22 cellular contexts compared by ENCODE assay signal in genomic region chr20:3514012-3514642, GRCh38. TPM values are rescaled to one million over a fixed set of nuclear protein-coding genes. Genes with fewer than 3 reads are reported as not detected.
A peak's percentile ranks its signal among the peaks of the same experiment; 100 is the strongest.
DNase-seq lines count a peak whose midpoint lies in the region; ATAC-seq, FAIRE-seq and TF ChIP-seq lines count a peak whose summit lies in the region.
"Had no signal": no experiment of that assay in that cellular context is flagged by ENCODE, and none has a peak within 500 bp of the region (broad histone marks: within the 10 kb centered on the region; RNA-seq: fewer than 3 reads in every experiment).

No MANE protein-coding gene starts in this region.

- WGBS in HepG2 (ENCODE audit: low lambda C conversion rate): 98% methylated on average over 3 of the region's 3 CpGs
- WGBS in right lobe of liver (ENCODE audit: insufficient coverage, low coverage, low lambda C conversion rate, missing lambda C conversion rate): 75% methylated on average over 3 of the region's 3 CpGs
- WGBS in K562 (ENCODE audit: insufficient coverage, low coverage, missing lambda C conversion rate): 72% methylated on average over 3 of the region's 3 CpGs

- H3K27me3 Mint-ChIP-seq in mesothelial cell of epicardium (ENCODE audit: low read depth): no peaks in the 10 kb centered on the region
- no peaks in the 10 kb centered on the region for H3K27me3 Mint-ChIP-seq in activated naive CD8-positive, alpha-beta T cell treated with anti-CD3 and anti-CD28 coated beads, Interleukin-2, amount 50 U/mL, for 24 hours
- H3K27me3 Mint-ChIP-seq: CD4-positive, alpha-beta memory T cell had no signal

- peak overlapping the region; percentile 43 for H3K27ac Mint-ChIP-seq in mesothelial cell of epicardium
- H3K27ac Mint-ChIP-seq in activated naive CD8-positive, alpha-beta T cell treated with anti-CD3 and anti-CD28 coated beads, Interleukin-2, amount 50 U/mL, for 24 hours: no peak overlapping the region
- H3K27ac Mint-ChIP-seq: CD4-positive, alpha-beta memory T cell; GM23338; HFFc6 had no signal

- peaks cover 3% of the 10 kb centered on the region for H3K36me3 Mint-ChIP-seq in mesothelial cell of epicardium
- H3K36me3 Mint-ChIP-seq in activated naive CD8-positive, alpha-beta T cell treated with anti-CD3 and anti-CD28 coated beads, Interleukin-2, amount 50 U/mL, for 24 hours (ENCODE audit: low read depth): peaks cover 4% of the 10 kb centered on the region

- TF ChIP-seq RAD21 in HepG2 (CRISPR knock-in tag; IDR thresholded peaks at IDR 0.05): no peak
- no peak for TF ChIP-seq RAD21 in K562 (CRISPR knock-in tag; conservative IDR thresholded peaks at IDR 0.05 in 1 of 2, IDR thresholded peaks at IDR 0.05 in 1 of 2)

- H2AFZ ChIP-seq in HepG2 (ENCODE audit: low read length) (no peak overlapping the region), K562 (ENCODE audit: low read depth, low read length) (no peak overlapping the region)
- H2AFZ ChIP-seq: GM23338 had no signal

- H3K4me2 ChIP-seq in HepG2 (ENCODE audit: low read depth, low read length) (no peak overlapping the region), K562 (ENCODE audit: insufficient read depth, low read length) (no peak overlapping the region)
- H3K4me2 ChIP-seq: GM23338 had no signal

- peaks cover 38% of the 10 kb centered on the region for H3K4me1 ChIP-seq in HepG2 (ENCODE audit: insufficient read depth, low read length)
- peaks cover 0 to 40% (median 16%) of the 10 kb centered on the region in 4 donors for H3K4me1 ChIP-seq in right lobe of liver
- no peaks in the 10 kb centered on the region for H3K4me1 ChIP-seq in K562 (replicated peaks in 1 of 2; ENCODE audit: control insufficient read depth in 2 of 2, insufficient read depth in 2 of 2, low read length in 2 of 2)
- H3K4me1 ChIP-seq: HAP-1 had no signal

- H3K9ac ChIP-seq in HepG2 (ENCODE audit: insufficient read depth, low read depth, low read length) (no peak overlapping the region), K562 (ENCODE audit: insufficient read depth in 1 of 2, low read depth in 2 of 2, low read length in 2 of 2) (no peak overlapping the region)

- H3K9me3 ChIP-seq in HepG2 (ENCODE audit: low read length) (no peaks in the 10 kb centered on the region), right lobe of liver (no peaks in the 10 kb centered on the region), K562 (replicated peaks; ENCODE audit: control insufficient read depth, insufficient read depth, low read depth, low read length) (no peaks in the 10 kb centered on the region)
- H3K9me3 ChIP-seq: HAP-1 had no signal

- H3K4me3 Mint-ChIP-seq in mesothelial cell of epicardium: no peak overlapping the region
- H3K4me3 Mint-ChIP-seq in activated naive CD8-positive, alpha-beta T cell treated with anti-CD3 and anti-CD28 coated beads, Interleukin-2, amount 50 U/mL, for 24 hours: no peak overlapping the region
- H3K4me3 Mint-ChIP-seq: CD4-positive, alpha-beta memory T cell; GM23338; HFFc6 had no signal

- no TSS peak for BruUV-seq in HepG2 (replicated peaks; lab: Mats Ljungman, UMichigan)
- no TSS peak for BruUV-seq in K562 (replicated peaks; lab: Mats Ljungman, UMichigan)

- H3K27me3 ChIP-seq in HepG2 (ENCODE audit: control insufficient read depth in 1 of 2, insufficient read depth in 2 of 2, low read length in 2 of 2) (no peaks in the 10 kb centered on the region), right lobe of liver (no peaks in the 10 kb centered on the region), K562 (ENCODE audit: control insufficient read depth in 2 of 2, insufficient read depth in 2 of 2, low read length in 2 of 2) (no peaks in the 10 kb centered on the region)

- H3K36me3 ChIP-seq in HepG2 (replicated peaks in 1 of 2; ENCODE audit: control insufficient read depth in 1 of 2, insufficient read depth in 2 of 2, low read length in 2 of 2) (no peaks in the 10 kb centered on the region), right lobe of liver (no peaks in the 10 kb centered on the region), K562 (ENCODE audit: control insufficient read depth, insufficient read depth, low read length) (no peaks in the 10 kb centered on the region)
- H3K36me3 ChIP-seq: HAP-1 had no signal

- H3K4me3 ChIP-seq in HepG2 (replicated peaks in 1 of 3; ENCODE audit: insufficient read depth in 1 of 3, low read depth in 2 of 3, low read length in 3 of 3) (no peak overlapping the region), right lobe of liver (no peak overlapping the region), K562 (no peak overlapping the region), fibroblast of villous mesenchyme (ENCODE audit: low read depth, low read length) (no peak overlapping the region)
- H3K4me3 ChIP-seq: GM23338, HAP-1 had no signal

- no peak for TF ChIP-seq POLR2A in HepG2 (IDR thresholded peaks at IDR 0.05; ENCODE audit: insufficient read depth in 1 of 2, low read depth in 2 of 2, low read length in 2 of 2)
- no peak for TF ChIP-seq POLR2A in right lobe of liver (IDR thresholded peaks at IDR 0.05)
- no peak for TF ChIP-seq POLR2A in K562 (conservative IDR thresholded peaks at IDR 0.05)

- H3K9me3 Mint-ChIP-seq in mesothelial cell of epicardium: peaks cover under 1% of the 10 kb centered on the region
- H3K9me3 Mint-ChIP-seq in activated naive CD8-positive, alpha-beta T cell treated with anti-CD3 and anti-CD28 coated beads, Interleukin-2, amount 50 U/mL, for 24 hours: peaks cover 4% of the 10 kb centered on the region
- H3K9me3 Mint-ChIP-seq: GM23338, HFFc6 had no signal

- intact Hi-C loops in HepG2 (cut with micrococcal nuclease; ENCODE audit: unreplicated experiment) (loop anchor here (5.0 kb wide), 1 partner anchor 42 kb away; the partner anchor contains the start of gene ATRN), right lobe of liver (cut with DNase I) (no loop called here), K562 (cut with micrococcal nuclease) (no loop called here)

- POLR2A ChIA-PET in HepG2 (lab: Yijun Ruan, JAX): no interaction called here
- POLR2A ChIA-PET in K562 (lab: Yijun Ruan, JAX): no interaction called here

- FAIRE-seq in HepG2 (lab: Jason Lieb, UNC): no peak
- FAIRE-seq in K562 (lab: Jason Lieb, UNC): no peak
- FAIRE-seq: A204.1, GM18507, H54 had no signal

- in situ Hi-C loops in HepG2 (cut with HindIII; ENCODE audit: extremely low pct_ligation_motif_present, low pct_unique_long_range_greater_than_20kb) (no loop called here), K562 (cut with MboI) (no loop called here)

- no peak for DNase-seq in HepG2 (ENCODE audit: low spot score)
- no peak for DNase-seq in right lobe of liver
- no peak for DNase-seq in K562 (ENCODE audit: extremely low read depth in 1 of 4, low spot score in 3 of 4)
- DNase-seq in fibroblast of villous mesenchyme (ENCODE audit: low read depth): peak; percentile 31
- no peak for DNase-seq in mesothelial cell of epicardium (ENCODE audit: low spot score in 2 of 2, unreplicated experiment in 2 of 2)
- no peak for DNase-seq in activated naive CD8-positive, alpha-beta T cell treated with anti-CD3 and anti-CD28 coated beads, Interleukin-2, amount 50 U/mL, for 24 hours
- DNase-seq in NCI-H446 treated with DMSO at 0.1 percent for 48 hours (lab: John Stamatoyannopoulos, UW): no peak
- DNase-seq in globus pallidus (ENCODE audit: low spot score): no peak
- DNase-seq: C1 segment of cervical spinal cord; Calu3; CD4-positive, alpha-beta memory T cell; COR-L47; DMS53; DMS79 treated with DMSO at 0.1 percent for 48 hours; GF-D8; HFFc6 had no signal

- TF ChIP-seq CTCF in HepG2 (CRISPR knock-in tag; IDR thresholded peaks at IDR 0.05) (no peak), right lobe of liver (IDR thresholded peaks at IDR 0.05) (no peak), K562 (IDR thresholded peaks at IDR 0.05 in 2 of 3, conservative IDR thresholded peaks at IDR 0.05 in 1 of 3; ENCODE audit: insufficient read depth in 2 of 3, low read depth in 1 of 3, low read length in 3 of 3) (no peak), fibroblast of villous mesenchyme (IDR thresholded peaks at IDR 0.05; ENCODE audit: insufficient read depth, low read depth, low read length) (no peak), mesothelial cell of epicardium (IDR thresholded peaks at IDR 0.05; ENCODE audit: unreplicated experiment) (no peak)

- CTCF ChIA-PET in HepG2 (lab: Yijun Ruan, JAX; ENCODE audit: low intra/inter-chr PET ratio, low total read pairs) (no interaction called here), K562 (lab: Yijun Ruan, JAX; ENCODE audit: low intra/inter-chr PET ratio) (no interaction called here)

- peaks cover 13% of the 10 kb centered on the region for H3K4me1 Mint-ChIP-seq in mesothelial cell of epicardium
- peaks cover 1% of the 10 kb centered on the region for H3K4me1 Mint-ChIP-seq in activated naive CD8-positive, alpha-beta T cell treated with anti-CD3 and anti-CD28 coated beads, Interleukin-2, amount 50 U/mL, for 24 hours
- H3K4me1 Mint-ChIP-seq: GM23338 had no signal

- H3K9me1 ChIP-seq in K562 (ENCODE audit: control insufficient read depth, insufficient read depth, low read length): no peaks in the 10 kb centered on the region

- H3K27ac ChIP-seq in HepG2 (ENCODE audit: extremely low read length, insufficient read depth, low read length) (no peak overlapping the region), right lobe of liver (no peak overlapping the region), K562 (ENCODE audit: extremely low read depth, low read depth, low read length) (no peak overlapping the region)
- H3K27ac ChIP-seq: 22Rv1 had no signal

- H4K20me1 ChIP-seq in HepG2 (ENCODE audit: insufficient read depth, low read length) (no peaks in the 10 kb centered on the region), K562 (replicated peaks; ENCODE audit: control insufficient read depth, insufficient read depth, low read length) (no peaks in the 10 kb centered on the region)

- H3K79me2 ChIP-seq in HepG2 (ENCODE audit: insufficient read depth, low read length): peaks cover 28% of the 10 kb centered on the region
- H3K79me2 ChIP-seq in K562 (ENCODE audit: control insufficient read depth, insufficient read depth, low read length): no peaks in the 10 kb centered on the region

- no peak for ATAC-seq in HepG2
- no peak for ATAC-seq in right lobe of liver
- ATAC-seq in K562: no peak
- ATAC-seq in activated naive CD8-positive, alpha-beta T cell treated with anti-CD3 and anti-CD28 coated beads, Interleukin-2, amount 50 U/mL, for 24 hours: no peak
- ATAC-seq: GM23338 had no signal

- no peak for TF ChIP-seq EP300 in HepG2 (IDR thresholded peaks at IDR 0.05; ENCODE audit: low read depth in 2 of 2, low read length in 2 of 2)
- TF ChIP-seq EP300 in HepG2 (CRISPR knock-in tag; IDR thresholded peaks at IDR 0.05; ENCODE audit: borderline replicate concordance): no peak
- TF ChIP-seq EP300 in K562 (IDR thresholded peaks at IDR 0.05; ENCODE audit: low read length): no peak

RNA-seq across cellular contexts. Expression of gene ATRN, which starts 43.3 kb away (rescaled TPM):
- total RNA-seq in HepG2 (2016; rRNA removed; fragmentation: Illumina TruSeq; extraction: Trizol): 30.8 and 44.2 TPM in 2 replicates
- 3.7 and 4.2 TPM in 2 replicates for total RNA-seq in HepG2 (2016; cell fraction: cytosol; rRNA removed; fragmentation: Illumina TruSeq; extraction: Trizol; ENCODE audit: low read depth)
- 27.2 and 45.7 TPM in 2 replicates for total RNA-seq in HepG2 (2016; cell fraction: insoluble cytoplasmic fraction; rRNA removed; fragmentation: Illumina TruSeq; extraction: Trizol)
- 9.6 and 11.5 TPM in 2 replicates for total RNA-seq in HepG2 (2016; cell fraction: membrane; rRNA removed; fragmentation: Illumina TruSeq; extraction: Trizol)
- 61.1 and 74.3 TPM in 2 replicates for total RNA-seq in HepG2 (2016; cell fraction: nucleus; rRNA removed; fragmentation: Illumina TruSeq; extraction: Trizol)
- polyA plus RNA-seq in HepG2 (2011; rRNA removed): 81.1 and 97.2 TPM in 2 replicates
- polyA plus RNA-seq in HepG2 (2011; cell fraction: cytosol; rRNA removed): 56.4 and 83.6 TPM in 2 replicates
- 56.4 and 62.4 TPM in 2 replicates for polyA plus RNA-seq in HepG2 (2011; cell fraction: nucleus; rRNA removed)
- 69.4 and 78.7 TPM in 2 replicates for polyA plus RNA-seq in HepG2 (2012)
- polyA plus RNA-seq in HepG2 (2016; cell fraction: cytosol; fragmentation: Illumina TruSeq; extraction: Trizol; ENCODE audit: low read depth): 1.8 and 2.0 TPM in 2 replicates
- 14.7 and 16.4 TPM in 2 replicates for polyA plus RNA-seq in HepG2 (2016; cell fraction: insoluble cytoplasmic fraction; fragmentation: Illumina TruSeq; extraction: Trizol; ENCODE audit: low read depth)
- 4.0 and 4.6 TPM in 2 replicates for polyA plus RNA-seq in HepG2 (2016; cell fraction: membrane; fragmentation: Illumina TruSeq; extraction: Trizol; ENCODE audit: low read depth)
- 41.8 and 43.9 TPM in 2 replicates for polyA plus RNA-seq in HepG2 (2016; cell fraction: nucleus; fragmentation: Illumina TruSeq; extraction: Trizol; ENCODE audit: insufficient read depth, low read depth)
- polyA minus RNA-seq in HepG2 (2011; rRNA and poly(A)+ RNA removed; ENCODE audit: low replicate concordance): 12.4 and 245 TPM in 2 replicates
- 92.1 and 130 TPM in 2 replicates for polyA minus RNA-seq in HepG2 (2011; cell fraction: cytosol; rRNA and poly(A)+ RNA removed)
- polyA minus RNA-seq in HepG2 (2011; cell fraction: nucleus; rRNA and poly(A)+ RNA removed): 123 and 165 TPM in 2 replicates
- total RNA-seq in right lobe of liver: 10 to 100 TPM; 46.9 to 82.1 (median 59.1) TPM
- 38.2 and 41.0 TPM in 2 replicates for total RNA-seq in K562 (2011; cell fraction: chromatin; rRNA removed; ENCODE audit: low replicate concordance)
- 31.8 and 33.4 TPM in 2 replicates for total RNA-seq in K562 (2011; cell fraction: nucleolus; rRNA removed)
- 36.1 and 38.3 TPM in 2 replicates for total RNA-seq in K562 (2011; cell fraction: nucleoplasm; rRNA removed)
- total RNA-seq in K562 (2014; rRNA removed): 5.7 and 6.7 TPM in 2 replicates
- 7.6 and 8.5 TPM in 2 replicates for total RNA-seq in K562 (2014; rRNA removed; fragmentation: Illumina TruSeq; extraction: Trizol)
- total RNA-seq in K562 (2015; rRNA removed; fragmentation: Illumina TruSeq; extraction: Trizol): 8.5 and 9.1 TPM in 2 replicates
- 10.3 and 11.8 TPM in 2 replicates for total RNA-seq in K562 (2021)
- 16.5 and 26.3 TPM in 2 replicates for polyA plus RNA-seq in K562 (2011; rRNA removed)
- 12.0 and 24.0 TPM in 2 replicates for polyA plus RNA-seq in K562 (2011; cell fraction: cytosol; rRNA removed)
- polyA plus RNA-seq in K562 (2011; cell fraction: nucleus; rRNA removed): 14.1 and 23.7 TPM in 2 replicates
- polyA plus RNA-seq in K562 (2012): 9.1 and 9.8 TPM in 2 replicates
- 10.2 and 10.6 TPM in 2 replicates for polyA plus RNA-seq in K562 (2014; fragmentation: Illumina TruSeq; extraction: Trizol)
- 1 to 10 TPM in 1 of 2 experiments, under 1 TPM in 1; 0.69 to 1.6 TPM for polyA plus RNA-seq in K562 (2014; fragmentation: Nextera tagmentation; extraction: Ambion mirVana)
- polyA plus RNA-seq in K562 (2014; rRNA removed): 6.3 and 7.5 TPM in 2 replicates
- 52.2 and 72.7 TPM in 2 replicates for polyA minus RNA-seq in K562 (2011; rRNA and poly(A)+ RNA removed)
- 17.0 and 23.7 TPM in 2 replicates for polyA minus RNA-seq in K562 (2011; cell fraction: cytosol; rRNA and poly(A)+ RNA removed)
- polyA minus RNA-seq in K562 (2011; cell fraction: nucleus; rRNA and poly(A)+ RNA removed): 12.8 and 43.2 TPM in 2 replicates
- total RNA-seq in fibroblast of villous mesenchyme: 35.4 and 39.3 TPM in 2 replicates
- total RNA-seq in mesothelial cell of epicardium: 44.7 to 47.5 TPM (median 45.4 TPM) in 3 replicates

Comparison
In these comparisons a context has a peak if more than half of its experiments do, and no peak if none do; other contexts are left out.
1. Of the 241 proteins assayed by ChIP-seq in both HepG2 and K562: peak only in HepG2: MAFK; only in K562: MAFG; in both: MAFF; in neither: 238.